Comparison of ENCODE assay signal across 22 cellular contexts in genomic region chr9:80052830-80053229, GRCh38.
"Had no signal": no experiment of that assay in that cellular context is flagged by ENCODE, and none has a peak within 500 bp of the region (broad histone marks: within the 10 kb centered on the region; RNA-seq: fewer than 3 reads in every experiment).

No MANE protein-coding gene starts in this region.

- H3K4me3 ChIP-seq: colonic mucosa, gastroesophageal sphincter, heart left ventricle, hepatocyte, left lung, lower lobe of right lung, mucosa of descending colon had no signal

- H3K36me3 ChIP-seq: colonic mucosa, gastroesophageal sphincter, heart left ventricle, left lung, lower lobe of right lung had no signal

- H3K4me1 ChIP-seq: colonic mucosa, foreskin keratinocyte, heart left ventricle, left lung had no signal

- DNase-seq: colonic mucosa; cortex of kidney; effector CD8-positive, alpha-beta T cell; effector memory CD8-positive, alpha-beta T cell; endodermal cell; erythroblast; foreskin keratinocyte; heart left ventricle; hypothalamus; immature natural killer cell; islet precursor cell; kidney; kidney glomerular epithelial cell; left colon; left lung; left ventricle myocardium superior; lower lobe of right lung; mesenchymal stem cell; mucosa of descending colon had no signal

- H3K27ac ChIP-seq: colonic mucosa, epithelial cell of prostate, foreskin keratinocyte, gastroesophageal sphincter, heart left ventricle, hepatocyte, left lung, lower lobe of right lung had no signal

- H3K9me3 ChIP-seq: colonic mucosa had no signal

- H3K27me3 ChIP-seq: colonic mucosa, foreskin keratinocyte, gastroesophageal sphincter, heart left ventricle, hepatocyte, left lung had no signal
